ENCODE assay signal across 8 cellular contexts in genomic region chr1:32900956-32901822, GRCh38. TPM values are rescaled to one million over a fixed set of nuclear protein-coding genes. Genes with fewer than 3 reads are reported as not detected.
DNase-seq lines count a peak whose midpoint lies in the region; ATAC-seq and TF ChIP-seq lines count a peak whose summit lies in the region.

Gene TMEM54, minus strand, starts transcription at chr1:32901389. Its CDS starts 151 bp downstream, at chr1:32901238.

- H3K4me1 Mint-ChIP-seq in CD8-positive, alpha-beta T cell (ENCODE audit: low read depth), result peaks cover 7% of the 10 kb centered on the region
- H3K4me1 Mint-ChIP-seq in activated naive CD8-positive, alpha-beta T cell treated with anti-CD3 and anti-CD28 coated beads, Interleukin-2, amount 10 ng/mL, durations not matched to agents 7 days and 5 days, result peaks cover 4% of the 10 kb centered on the region

- H3K27me3 ChIP-seq in CD8-positive, alpha-beta T cell (ENCODE audit: insufficient read depth, low read length), result peaks cover 7% of the 10 kb centered on the region

- H3K4me3 Mint-ChIP-seq in CD8-positive, alpha-beta T cell, result peak within 1 kb of the TSS; percentile 81
- peak within 1 kb of the TSS; percentile 63 for H3K4me3 Mint-ChIP-seq in activated naive CD8-positive, alpha-beta T cell treated with anti-CD3 and anti-CD28 coated beads, Interleukin-2, amount 10 ng/mL, durations not matched to agents 7 days and 5 days

- H3K9me3 Mint-ChIP-seq in CD8-positive, alpha-beta T cell, result no peaks in the 10 kb centered on the region
- H3K9me3 Mint-ChIP-seq in activated naive CD8-positive, alpha-beta T cell treated with anti-CD3 and anti-CD28 coated beads, Interleukin-2, amount 10 ng/mL, durations not matched to agents 7 days and 5 days, result no peaks in the 10 kb centered on the region

- peaks cover 42% of the 10 kb centered on the region for H3K27me3 Mint-ChIP-seq in CD8-positive, alpha-beta T cell (ENCODE audit: low read depth)
- peaks cover 67% of the 10 kb centered on the region for H3K27me3 Mint-ChIP-seq in activated naive CD8-positive, alpha-beta T cell treated with anti-CD3 and anti-CD28 coated beads, Interleukin-2, amount 10 ng/mL, durations not matched to agents 7 days and 5 days

- TF ChIP-seq CTCF in CD8-positive, alpha-beta T cell (IDR thresholded peaks at IDR 0.05), result no peak
- TF ChIP-seq CTCF in retinal pigment epithelial cell (conservative IDR thresholded peaks at IDR 0.05; ENCODE audit: low read depth, low read length), result no peak

- H3K36me3 Mint-ChIP-seq in CD8-positive, alpha-beta T cell, result no peaks in the 10 kb centered on the region
- no peaks in the 10 kb centered on the region for H3K36me3 Mint-ChIP-seq in activated naive CD8-positive, alpha-beta T cell treated with anti-CD3 and anti-CD28 coated beads, Interleukin-2, amount 10 ng/mL, durations not matched to agents 7 days and 5 days

- H3K4me3 ChIP-seq in CD8-positive, alpha-beta T cell (ENCODE audit: low read depth, low read length), result peak within 1 kb of the TSS; percentile 39
- H3K4me3 ChIP-seq in retinal pigment epithelial cell (ENCODE audit: low read length), result peak within 1 kb of the TSS; percentile 52

- POLR2A ChIA-PET in CD8-positive, alpha-beta T cell (lab: Charles Lee), result no interaction called here
- POLR2A ChIA-PET in activated naive CD8-positive, alpha-beta T cell treated with anti-CD3 and anti-CD28 coated beads, Interleukin-2, amount 10 ng/mL, durations not matched to agents 7 days and 5 days (lab: Charles Lee), result no interaction called here

- ATAC-seq in CD8-positive, alpha-beta T cell, result peak; percentile 40
- ATAC-seq in activated naive CD8-positive, alpha-beta T cell treated with anti-CD3 and anti-CD28 coated beads, Interleukin-2, amount 10 ng/mL, durations not matched to agents 7 days and 5 days (ENCODE audit: low read depth), result peak; percentile 25
- no peak for ATAC-seq in HG03469 (IDR thresholded peaks at IDR 0.05; ENCODE audit: unreplicated experiment)

- CTCF ChIA-PET in CD8-positive, alpha-beta T cell (lab: Charles Lee), result interaction anchor here (1.0 kb wide), 1 partner anchor 236 kb away, joined by 3 read pairs; no protein-coding TSS in a partner anchor

- no peak within 1 kb of the TSS for H3K27ac ChIP-seq in CD8-positive, alpha-beta T cell (ENCODE audit: low read depth, low read length)

- H3K36me3 ChIP-seq in CD8-positive, alpha-beta T cell (ENCODE audit: insufficient read depth, low read length), result no peaks in the 10 kb centered on the region

- intact Hi-C loops in CD8-positive, alpha-beta T cell (cut with DNase I, micrococcal nuclease), result no loop called here

- peaks cover 9% of the 10 kb centered on the region for H3K4me1 ChIP-seq in CD8-positive, alpha-beta T cell (ENCODE audit: insufficient read depth, low read length)

- H3K9me3 ChIP-seq in CD8-positive, alpha-beta T cell (ENCODE audit: low read length), result no peaks in the 10 kb centered on the region

- no peak for DNase-seq in CD8-positive, alpha-beta T cell
- DNase-seq in HT-29 (ENCODE audit: low spot score), result peak; percentile 78
- DNase-seq in activated naive CD8-positive, alpha-beta T cell treated with anti-CD3 and anti-CD28 coated beads, Interleukin-2, amount 10 ng/mL, durations not matched to agents 7 days and 5 days, result peak; percentile 45
- peak; percentile 63 for DNase-seq in hepatic stellate cell (ENCODE audit: low spot score)
- DNase-seq in retinal pigment epithelial cell (ENCODE audit: low read depth), result no peak
- DNase-seq in GDM1 (lab: John Stamatoyannopoulos, UW), result no peak
- DNase-seq in NCI-H128 (lab: John Stamatoyannopoulos, UW; ENCODE audit: unreplicated experiment), result no peak

- no peak within 1 kb of the TSS for H3K27ac Mint-ChIP-seq in CD8-positive, alpha-beta T cell
- H3K27ac Mint-ChIP-seq in activated naive CD8-positive, alpha-beta T cell treated with anti-CD3 and anti-CD28 coated beads, Interleukin-2, amount 10 ng/mL, durations not matched to agents 7 days and 5 days, result no peak within 1 kb of the TSS

RNA-seq across cellular contexts. Expression of gene TMEM54, which starts in this region (rescaled TPM):
- total RNA-seq in CD8-positive, alpha-beta T cell, result not detected
- total RNA-seq in HT-29 (2014; rRNA removed; shearing (Covaris generic)), result 789 and 818 TPM in 2 replicates
- not detected for total RNA-seq in activated naive CD8-positive, alpha-beta T cell treated with anti-CD3 and anti-CD28 coated beads, Interleukin-2, amount 10 ng/mL, durations not matched to agents 7 days and 5 days

Comparison
In these comparisons a context has a peak if more than half of its experiments do, and no peak if none do; other contexts are left out.
1. RNA of gene TMEM54 (total RNA-seq): 789 to 818 TPM in HT-29; not detected in CD8-positive, alpha-beta T cell and not detected in activated naive CD8-positive, alpha-beta T cell treated with anti-CD3 and anti-CD28 coated beads, Interleukin-2, amount 10 ng/mL, durations not matched to agents 7 days and 5 days; every median in the first group is over 100 times any median in the second.
2. Peak in ATAC-seq and H3K4me3 ChIP-seq in CD8-positive, alpha-beta T cell; RNA of the gene not detected or under 1 TPM.
3. Peak in DNase-seq and ATAC-seq in activated naive CD8-positive, alpha-beta T cell treated with anti-CD3 and anti-CD28 coated beads, Interleukin-2, amount 10 ng/mL, durations not matched to agents 7 days and 5 days; RNA of the gene not detected or under 1 TPM.
4. DNase-seq: peak in HT-29 (single experiment) and hepatic stellate cell (single experiment); none in CD8-positive, alpha-beta T cell (0 of 7), retinal pigment epithelial cell (single experiment), GDM1 (single experiment) and NCI-H128 (single experiment).